1 cellular context compared by ENCODE assay signal in genomic region chr11:59578369-59578768, GRCh38.
A peak's percentile ranks its signal among the peaks of the same experiment; 100 is the strongest.
TF ChIP-seq lines count a peak whose summit lies in the region.

No MANE protein-coding gene starts in this region.

TF ChIP-seq in K562, 482 proteins besides CTCF, POLR2A, EP300 and RAD21:
- TF ChIP-seq RBM25 (IDR thresholded peaks at IDR 0.05; ENCODE audit: low read depth, low read length, severe bottlenecking), result peak; percentile 55
- TF ChIP-seq BCOR (IDR thresholded peaks at IDR 0.05), result peak; percentile 36; the same call in 1 of the 2 replicates
- TF ChIP-seq ZNF121 (CRISPR knock-in tag; conservative IDR thresholded peaks at IDR 0.05), result peak; percentile 97
- no peak for TF ChIP-seq RCOR1 (IDR thresholded peaks at IDR 0.05; ENCODE audit: borderline replicate concordance in 1 of 2, low read depth in 2 of 2, low read length in 2 of 2)
- no peak for TF ChIP-seq ZBTB40 (IDR thresholded peaks at IDR 0.05)
- 0 out of 2 replicates have a peak, but pooled peaks have one; percentile 21 for TF ChIP-seq ZBTB40 (CRISPR knock-in tag; IDR thresholded peaks at IDR 0.05)
